ENCODE assay signal across 8 cellular contexts in genomic region chr11:3037041-3037944, GRCh38. TPM values are rescaled to one million over a fixed set of nuclear protein-coding genes. Genes with fewer than 3 reads are reported as not detected.
A peak's percentile ranks its signal among the peaks of the same experiment; 100 is the strongest.
DNase-seq lines count a peak whose midpoint lies in the region; ATAC-seq and TF ChIP-seq lines count a peak whose summit lies in the region.

No MANE protein-coding gene starts in this region.

- TF ChIP-seq CTCF in GM12875 (IDR thresholded peaks at IDR 0.05; ENCODE audit: borderline replicate concordance, insufficient read depth, low read depth, low read length) (peak; percentile 79), endodermal cell (conservative IDR thresholded peaks at IDR 0.05) (peak; percentile 91), stomach (IDR thresholded peaks at IDR 0.05) (peak in 5 of 7 experiments; percentile 40 to 77 (median 69))

- H3K36me3 ChIP-seq in endodermal cell (ENCODE audit: control insufficient read depth, insufficient read depth, low read length) (peaks cover 84% of the 10 kb centered on the region), stomach (peaks cover 62 to 99% (median 93%) of the 10 kb centered on the region in 4 donors)

- H3K36me3 Mint-ChIP-seq in endodermal cell (ENCODE audit: low read depth): peaks cover 73% of the 10 kb centered on the region

- H3K4me1 ChIP-seq in endodermal cell (ENCODE audit: control insufficient read depth, insufficient read depth, low read length): no peaks in the 10 kb centered on the region
- H3K4me1 ChIP-seq in stomach: peaks cover 8 to 33% (median 10%) of the 10 kb centered on the region in 4 donors

- H3K27ac ChIP-seq in endodermal cell (ENCODE audit: low read depth, low read length) (no peak overlapping the region), stomach (peak overlapping the region in 3 of 5 donors; percentile 26 to 56 (median 43))

- H3K4me3 ChIP-seq in GM12875 (ENCODE audit: low read depth, low read length) (no peak overlapping the region), endodermal cell (ENCODE audit: low read length) (no peak overlapping the region), stomach (no peak overlapping the region)

- intact Hi-C loops in stomach (cut with DNase I; ENCODE audit: low total_unique reads): loop anchor here (5.0 kb wide), 1 partner anchor 55 kb away; no protein-coding TSS in a partner anchor

- no peak overlapping the region for H3K9ac ChIP-seq in endodermal cell (ENCODE audit: extremely low read depth, low read length, poor library complexity, severe bottlenecking)

- H3K27me3 ChIP-seq in endodermal cell (ENCODE audit: control insufficient read depth, insufficient read depth, low read length, poor library complexity, severe bottlenecking) (no peaks in the 10 kb centered on the region), stomach (no peaks in the 10 kb centered on the region)

- H3K27ac Mint-ChIP-seq in endodermal cell: no peak overlapping the region

- no peaks in the 10 kb centered on the region for H3K9me3 ChIP-seq in endodermal cell (ENCODE audit: control insufficient read depth, low read length)
- no peaks in the 10 kb centered on the region for H3K9me3 ChIP-seq in stomach

- ATAC-seq in HG03139 (IDR thresholded peaks at IDR 0.05; ENCODE audit: unreplicated experiment): no peak

- no peak overlapping the region for H3K4me3 Mint-ChIP-seq in endodermal cell

- WGBS in endodermal cell (ENCODE audit: insufficient coverage in 1 of 2, insufficient read length in 1 of 2), 2 experiments: 75 to 93% methylated on average over 12 to 24 of the region's 24 CpGs
- WGBS in stomach, 5 donors: 49 to 64% (median 57%) methylated on average over 24 of the region's 24 CpGs

- peak; percentile 85 for DNase-seq in A172 (ENCODE audit: low spot score)
- peak; percentile 61 for DNase-seq in NCI-H2196 treated with DMSO at 0.1 percent for 48 hours (lab: John Stamatoyannopoulos, UW; ENCODE audit: unreplicated experiment)
- DNase-seq in activated CD4-positive, alpha-beta T cell treated with anti-CD3 and anti-CD28 coated beads, Interleukin-2, amount 50 U/mL, for 1 hour: peak; percentile 44
- DNase-seq in endodermal cell: peak; percentile 94
- peak; percentile 95 for DNase-seq in medulla oblongata (ENCODE audit: extremely low spot score)
- DNase-seq in stomach: peak; percentile 87

- TF ChIP-seq POLR2A in stomach (IDR thresholded peaks at IDR 0.05): no peak

- no peaks in the 10 kb centered on the region for H3K4me1 Mint-ChIP-seq in endodermal cell

- no peaks in the 10 kb centered on the region for H3K9me3 Mint-ChIP-seq in endodermal cell

- H3K27me3 Mint-ChIP-seq in endodermal cell (ENCODE audit: insufficient read depth): no peaks in the 10 kb centered on the region

- TF ChIP-seq EP300 in stomach (IDR thresholded peaks at IDR 0.05): no peak

RNA-seq across cellular contexts. Expression of gene CARS1, which starts 19.9 kb away (rescaled TPM):
- 57.2 and 60.4 TPM in 2 replicates for total RNA-seq in A172 (2014; rRNA removed; shearing (Covaris generic))
- total RNA-seq in endodermal cell: 10 to 100 TPM; 48.0 to 52.8 TPM
- 59.6 TPM for polyA plus RNA-seq in endodermal cell (2013, experiment 1 of 2)
- polyA plus RNA-seq in endodermal cell (2013, experiment 2 of 2): 35.9 TPM
- total RNA-seq in stomach: 10 to 100 TPM; 28.6 to 54.2 (median 42.6) TPM
- polyA plus RNA-seq in stomach: 10 to 100 TPM; 25.2 to 44.9 (median 35.7) TPM

RNA-seq across cellular contexts. Expression of gene NAP1L4, which starts 45.2 kb away (rescaled TPM):
- total RNA-seq in A172 (2014; rRNA removed; shearing (Covaris generic)): 149 and 162 TPM in 2 replicates
- total RNA-seq in endodermal cell (100 to 1,000 TPM; 198 to 206 TPM), stomach (100 to 1,000 TPM in 4 of 5 donors, 10 to 100 TPM in 1; 80.5 to 438 (median 181) TPM)
- 171 TPM for polyA plus RNA-seq in endodermal cell (2013, experiment 1 of 2)
- 165 TPM for polyA plus RNA-seq in endodermal cell (2013, experiment 2 of 2)
- polyA plus RNA-seq in stomach: 10 to 100 TPM; 61.3 to 82.7 (median 77.5) TPM

Comparison
In these comparisons a context has a peak if more than half of its experiments do, and no peak if none do; other contexts are left out.
1. DNase-seq: peak in every context shown above with its lines; median percentile 95 in medulla oblongata; 94 in endodermal cell; 87 in stomach; 85 in A172; 61 in NCI-H2196 treated with DMSO at 0.1 percent for 48 hours; 44 in activated CD4-positive, alpha-beta T cell treated with anti-CD3 and anti-CD28 coated beads, Interleukin-2, amount 50 U/mL, for 1 hour.